ENCODE assay signal across 8 cellular contexts in genomic region chr3:184186184-184186901, GRCh38. TPM values are rescaled to one million over a fixed set of nuclear protein-coding genes. Genes with fewer than 3 reads are reported as not detected.
DNase-seq lines count a peak whose midpoint lies in the region; ATAC-seq and TF ChIP-seq lines count a peak whose summit lies in the region.

TSS of gene ABCF3 (plus strand) at chr3:184186199. CDS start at chr3:184186208, 9 bp downstream.

- H3K9ac ChIP-seq in parathyroid adenoma = peak within 1 kb of the TSS; percentile 49

- peaks cover 29% of the 10 kb centered on the region for H3K4me1 Mint-ChIP-seq in activated CD4-positive, alpha-beta memory T cell treated with anti-CD3 and anti-CD28 coated beads for 36 hours (ENCODE audit: low read depth)

- H3K9me3 ChIP-seq in parathyroid adenoma (ENCODE audit: control insufficient read depth, low read length) = no peaks in the 10 kb centered on the region

- no peaks in the 10 kb centered on the region for H3K36me3 ChIP-seq in parathyroid adenoma (ENCODE audit: control insufficient read depth, insufficient read depth, low read length)

- CTCF ChIA-PET in activated CD4-positive, alpha-beta memory T cell treated with anti-CD3 and anti-CD28 coated beads for 36 hours (lab: Charles Lee) = interaction anchor here (0.7 to 2.3 kb wide), 8 partner anchors 41 to 291 kb away, joined by 3 to 8 read pairs (median 4); partner anchors contain the start of genes ABCC5 and EEF1AKMT4

- H3K36me3 Mint-ChIP-seq in activated CD4-positive, alpha-beta memory T cell treated with anti-CD3 and anti-CD28 coated beads for 36 hours = peaks cover 48% of the 10 kb centered on the region

- peak within 1 kb of the TSS; percentile 73 for H2AFZ ChIP-seq in parathyroid adenoma

- DNase-seq in AG20443 (ENCODE audit: low spot score) (peak; percentile 59), glomerular endothelial cell (ENCODE audit: extremely low read depth, low read depth, low spot score) (no peak), SIG-M5 (lab: John Stamatoyannopoulos, UW) (no peak)
- no peak for DNase-seq in activated CD4-positive, alpha-beta memory T cell treated with anti-CD3 and anti-CD28 coated beads for 36 hours

- peaks cover 14% of the 10 kb centered on the region for H3K79me2 ChIP-seq in parathyroid adenoma

- peak within 1 kb of the TSS; percentile 62 for H3K27ac ChIP-seq in parathyroid adenoma

- peak within 1 kb of the TSS; percentile 92 for H3K4me3 ChIP-seq in parathyroid adenoma (ENCODE audit: low read depth, low read length)

- no peaks in the 10 kb centered on the region for H3K27me3 Mint-ChIP-seq in activated CD4-positive, alpha-beta memory T cell treated with anti-CD3 and anti-CD28 coated beads for 36 hours

- peak; percentile 16 for ATAC-seq in GM19025 (IDR thresholded peaks at IDR 0.05; ENCODE audit: low read depth, unreplicated experiment)
- peak; percentile 19 for ATAC-seq in HG03378 (IDR thresholded peaks at IDR 0.05; ENCODE audit: unreplicated experiment)
- ATAC-seq in GM21619 (IDR thresholded peaks at IDR 0.05; ENCODE audit: unreplicated experiment) = no peak

- POLR2A ChIA-PET in activated CD4-positive, alpha-beta memory T cell treated with anti-CD3 and anti-CD28 coated beads for 36 hours (lab: Charles Lee) = interaction anchor here (0.6 to 1.9 kb wide), 5 partner anchors 12 to 149 kb away, joined by 3 to 6 read pairs (median 4); partner anchors contain the start of genes AP2M1, DVL3, EEF1AKMT4 and EIF2B5

- peaks cover 15% of the 10 kb centered on the region for H3K4me1 ChIP-seq in parathyroid adenoma

- H3K27me3 ChIP-seq in parathyroid adenoma (ENCODE audit: control insufficient read depth, insufficient read depth, low read length) = no peaks in the 10 kb centered on the region

- intact Hi-C loops in activated CD4-positive, alpha-beta memory T cell treated with anti-CD3 and anti-CD28 coated beads for 36 hours (cut with micrococcal nuclease) = loop anchor here (1.0 kb wide), 4 partner anchors 12 to 128 kb away; partner anchors contain the start of genes AP2M1, EIF2B5, EIF4G1 and PSMD2

- no peak for TF ChIP-seq CTCF in parathyroid adenoma (IDR thresholded peaks at IDR 0.05)

- H3K27ac Mint-ChIP-seq in activated CD4-positive, alpha-beta memory T cell treated with anti-CD3 and anti-CD28 coated beads for 36 hours = peak within 1 kb of the TSS; percentile 92

- peak within 1 kb of the TSS; percentile 96 for H3K4me3 Mint-ChIP-seq in activated CD4-positive, alpha-beta memory T cell treated with anti-CD3 and anti-CD28 coated beads for 36 hours

- no peaks in the 10 kb centered on the region for H3K9me3 Mint-ChIP-seq in activated CD4-positive, alpha-beta memory T cell treated with anti-CD3 and anti-CD28 coated beads for 36 hours

- peak within 1 kb of the TSS; percentile 93 for H3K4me2 ChIP-seq in parathyroid adenoma (ENCODE audit: low read length)

RNA-seq across cellular contexts. Expression of gene ABCF3, which starts in this region (rescaled TPM):
- 10 to 100 TPM; 41.2 to 48.7 TPM for total RNA-seq in activated CD4-positive, alpha-beta memory T cell treated with anti-CD3 and anti-CD28 coated beads for 36 hours
- 41.5 and 65.8 TPM in 2 replicates for total RNA-seq in glomerular endothelial cell
